ENCODE assay signal across 33 cellular contexts in the genomic region with DNA sequence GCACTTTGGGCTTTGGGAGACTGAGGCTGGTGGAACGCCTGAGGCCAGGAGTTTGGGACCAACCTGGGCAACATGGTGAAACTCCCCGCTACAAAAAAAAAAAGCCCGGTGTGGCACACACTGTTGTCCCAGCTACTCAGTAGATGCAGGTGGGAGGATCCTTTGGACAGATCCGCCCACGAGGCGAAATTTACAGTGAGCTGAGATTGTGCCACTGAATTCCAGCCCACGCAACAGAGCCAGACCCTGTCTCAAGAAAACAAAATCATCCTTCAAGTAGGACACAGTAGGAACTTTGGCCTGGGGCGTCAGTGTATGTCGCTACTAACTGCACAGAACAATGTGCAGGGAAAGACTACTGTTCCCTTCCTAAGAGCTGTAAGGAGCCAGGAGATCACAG. TPM values are rescaled to one million over a fixed set of nuclear protein-coding genes. Genes with fewer than 3 reads are reported as not detected.
DNase-seq lines count a peak whose midpoint lies in the region; ATAC-seq and TF ChIP-seq lines count a peak whose summit lies in the region.
"Had no signal": no experiment of that assay in that cellular context is flagged by ENCODE, and none has a peak within 500 bp of the region (broad histone marks: within the 10 kb centered on the region; RNA-seq: fewer than 3 reads in every experiment).

No MANE protein-coding gene starts in this region.

- 70 to 76% methylated on average over 9 of the region's 9 CpGs for WGBS in testis, 2 donors

- intact Hi-C loops in testis (cut with DNase I; ENCODE audit: low total_unique reads) = no loop called here

- H3K27ac Mint-ChIP-seq in activated T-cell treated with anti-CD3 and anti-CD28 coated beads, Interleukin-2, amount 50 U/mL, for 72 hours = no peak overlapping the region
- H3K27ac Mint-ChIP-seq in WTC11 (peak overlapping the region; percentile 68; the same call in 1 of the 2 replicates), endothelial cell (ENCODE audit: unreplicated experiment) (peak overlapping the region; percentile 44)
- H3K27ac Mint-ChIP-seq: activated CD4-positive, alpha-beta memory T cell treated with anti-CD3 and anti-CD28 coated beads, Interleukin-2, amount 10 ng/mL, durations not matched to agents 7 days and 5 days; B cell; stimulated activated memory B cell treated with anti-CD40 and anti-IgM and Interleukin-4, amounts not matched to agents 10 μg/mL and 1 μg/mL and 100 μg/mL, for 72 hours had no signal

- H3K4me3 ChIP-seq in testis = no peak overlapping the region
- H3K4me3 ChIP-seq: cardiac muscle cell, colonic mucosa, lung, mucosa of descending colon, right lobe of liver, thoracic aorta, vagina had no signal

- H3K27ac ChIP-seq in testis = no peak overlapping the region
- H3K27ac ChIP-seq: colonic mucosa, foreskin keratinocyte, HL-60, right lobe of liver, thoracic aorta, vagina had no signal

- no peaks in the 10 kb centered on the region for H3K9me3 ChIP-seq in testis
- H3K9me3 ChIP-seq: colonic mucosa, mucosa of descending colon, right lobe of liver, thoracic aorta, vagina had no signal

- no peaks in the 10 kb centered on the region for H3K27me3 ChIP-seq in testis
- H3K27me3 ChIP-seq: cardiac muscle cell, colonic mucosa, foreskin keratinocyte, right lobe of liver, vagina had no signal

- no peak for TF ChIP-seq CTCF in WTC11 (IDR thresholded peaks at IDR 0.05)
- TF ChIP-seq CTCF in endothelial cell (IDR thresholded peaks at IDR 0.05; ENCODE audit: unreplicated experiment) = no peak
- TF ChIP-seq CTCF in testis (IDR thresholded peaks at IDR 0.05) = no peak
- TF ChIP-seq CTCF in GM10266 (IDR thresholded peaks at IDR 0.05; ENCODE audit: control insufficient read depth, insufficient read depth, low read depth, missing control alignments) = no peak

- CTCF ChIA-PET in WTC11 (lab: Charles Lee) = interaction anchor here (1.0 kb wide), 1 partner anchor 130 kb away, joined by 3 read pairs; no protein-coding TSS in a partner anchor

- H3K4me1 Mint-ChIP-seq in activated T-cell treated with anti-CD3 and anti-CD28 coated beads, Interleukin-2, amount 50 U/mL, for 4 hours (ENCODE audit: low read depth) = peaks cover 30% of the 10 kb centered on the region
- H3K4me1 Mint-ChIP-seq in activated T-cell treated with anti-CD3 and anti-CD28 coated beads, Interleukin-2, amount 50 U/mL, for 72 hours (ENCODE audit: low read depth) = peaks cover 32% of the 10 kb centered on the region
- peaks cover 52% of the 10 kb centered on the region for H3K4me1 Mint-ChIP-seq in WTC11
- peaks cover 55% of the 10 kb centered on the region for H3K4me1 Mint-ChIP-seq in endothelial cell (ENCODE audit: unreplicated experiment)

- TF ChIP-seq POLR2A in testis (IDR thresholded peaks at IDR 0.05) = no peak

- H3K27me3 Mint-ChIP-seq in activated T-cell treated with anti-CD3 and anti-CD28 coated beads, Interleukin-2, amount 50 U/mL, for 4 hours (ENCODE audit: low read depth) = no peaks in the 10 kb centered on the region
- H3K27me3 Mint-ChIP-seq in activated T-cell treated with anti-CD3 and anti-CD28 coated beads, Interleukin-2, amount 50 U/mL, for 72 hours (ENCODE audit: low read depth) = no peaks in the 10 kb centered on the region
- H3K27me3 Mint-ChIP-seq in WTC11 (ENCODE audit: low read depth) = no peaks in the 10 kb centered on the region; the same call in 1 of the 2 replicates
- peaks cover 8% of the 10 kb centered on the region for H3K27me3 Mint-ChIP-seq in endothelial cell (ENCODE audit: unreplicated experiment)
- H3K27me3 Mint-ChIP-seq: activated CD4-positive, alpha-beta memory T cell treated with anti-CD3 and anti-CD28 coated beads, Interleukin-2, amount 10 ng/mL, durations not matched to agents 7 days and 5 days; B cell; natural killer cell treated with Interleukin-12 subunit alpha and Interleukin-12 subunit beta and Interleukin-15 and Interleukin-18, amount 100 ng/mL, for 72 hours; stimulated activated memory B cell treated with anti-CD40 and anti-IgM and Interleukin-4, amounts not matched to agents 10 μg/mL and 1 μg/mL and 100 μg/mL, for 72 hours had no signal

- DNase-seq in activated T-cell treated with anti-CD3 and anti-CD28 coated beads, Interleukin-2, amount 50 U/mL, for 4 hours = no peak
- DNase-seq in activated T-cell treated with anti-CD3 and anti-CD28 coated beads, Interleukin-2, amount 50 U/mL, for 72 hours = no peak
- no peak for DNase-seq in WTC11 (ENCODE audit: low spot score)
- DNase-seq in endothelial cell (ENCODE audit: low spot score) = no peak
- DNase-seq in testis = peak; percentile 49
- no peak for DNase-seq in SKM-1 treated with dmso at 0.1 percent for 144 hours (lab: John Stamatoyannopoulos, UW; ENCODE audit: unreplicated experiment)
- DNase-seq in GM10266 (ENCODE audit: extremely low spot score) = no peak
- DNase-seq in NCI-H2081 treated with DMSO at 0.1 percent for 48 hours (lab: John Stamatoyannopoulos, UW) = no peak
- DNase-seq: activated CD4-positive, alpha-beta memory T cell treated with anti-CD3 and anti-CD28 coated beads, Interleukin-2, amount 10 ng/mL, durations not matched to agents 7 days and 5 days; activated gamma-delta T cell treated with Interleukin-2 at 50 U/mL for 16 hours; aorta; colonic mucosa; COR-L47; DMS79; effector memory CD4-positive, alpha-beta T cell; foreskin keratinocyte; mucosa of descending colon; MV-4-11; NCI-H146; NCI-H446 treated with DMSO at 0.1 percent for 48 hours; stimulated activated CD4-positive, alpha-beta T cell treated with anti-CD3 and anti-CD28 coated beads, Interleukin-4, amount 100 ng/mL, for 24 hours had no signal

- no peaks in the 10 kb centered on the region for H3K9me3 Mint-ChIP-seq in activated T-cell treated with anti-CD3 and anti-CD28 coated beads, Interleukin-2, amount 50 U/mL, for 4 hours
- no peaks in the 10 kb centered on the region for H3K9me3 Mint-ChIP-seq in activated T-cell treated with anti-CD3 and anti-CD28 coated beads, Interleukin-2, amount 50 U/mL, for 72 hours
- H3K9me3 Mint-ChIP-seq in WTC11 = no peaks in the 10 kb centered on the region
- no peaks in the 10 kb centered on the region for H3K9me3 Mint-ChIP-seq in endothelial cell (ENCODE audit: unreplicated experiment)
- H3K9me3 Mint-ChIP-seq: activated CD4-positive, alpha-beta memory T cell treated with anti-CD3 and anti-CD28 coated beads, Interleukin-2, amount 10 ng/mL, durations not matched to agents 7 days and 5 days; natural killer cell treated with Interleukin-12 subunit alpha and Interleukin-12 subunit beta and Interleukin-15 and Interleukin-18, amount 100 ng/mL, for 72 hours; stimulated activated memory B cell treated with anti-CD40 and anti-IgM and Interleukin-4, amounts not matched to agents 10 μg/mL and 1 μg/mL and 100 μg/mL, for 72 hours had no signal

- H3K4me3 Mint-ChIP-seq in activated T-cell treated with anti-CD3 and anti-CD28 coated beads, Interleukin-2, amount 50 U/mL, for 4 hours = peak overlapping the region; percentile 9
- H3K4me3 Mint-ChIP-seq in activated T-cell treated with anti-CD3 and anti-CD28 coated beads, Interleukin-2, amount 50 U/mL, for 72 hours = no peak overlapping the region
- no peak overlapping the region for H3K4me3 Mint-ChIP-seq in WTC11
- H3K4me3 Mint-ChIP-seq in endothelial cell (ENCODE audit: unreplicated experiment) = peak overlapping the region; percentile 43
- H3K4me3 Mint-ChIP-seq: activated CD4-positive, alpha-beta memory T cell treated with anti-CD3 and anti-CD28 coated beads, Interleukin-2, amount 10 ng/mL, durations not matched to agents 7 days and 5 days; B cell; natural killer cell treated with Interleukin-12 subunit alpha and Interleukin-12 subunit beta and Interleukin-15 and Interleukin-18, amount 100 ng/mL, for 72 hours; stimulated activated memory B cell treated with anti-CD40 and anti-IgM and Interleukin-4, amounts not matched to agents 10 μg/mL and 1 μg/mL and 100 μg/mL, for 72 hours had no signal

- peaks cover 17% of the 10 kb centered on the region for H3K4me1 ChIP-seq in testis

- H3K36me3 Mint-ChIP-seq in activated T-cell treated with anti-CD3 and anti-CD28 coated beads, Interleukin-2, amount 50 U/mL, for 4 hours (ENCODE audit: insufficient read depth) = peaks cover 64% of the 10 kb centered on the region
- peaks cover 29 to 47% of the 10 kb centered on the region in 2 donors for H3K36me3 Mint-ChIP-seq in activated T-cell treated with anti-CD3 and anti-CD28 coated beads, Interleukin-2, amount 50 U/mL, for 72 hours (ENCODE audit: insufficient read depth in 2 of 2)
- peaks cover 61% of the 10 kb centered on the region for H3K36me3 Mint-ChIP-seq in WTC11
- H3K36me3 Mint-ChIP-seq in endothelial cell (ENCODE audit: low read depth, unreplicated experiment) = peaks cover 56% of the 10 kb centered on the region

- peaks cover 4% of the 10 kb centered on the region for H3K36me3 ChIP-seq in testis (ENCODE audit: low read depth, missing control alignments)

- no peak for ATAC-seq in activated T-cell treated with anti-CD3 and anti-CD28 coated beads, Interleukin-2, amount 50 U/mL, for 4 hours
- no peak for ATAC-seq in activated T-cell treated with anti-CD3 and anti-CD28 coated beads, Interleukin-2, amount 50 U/mL, for 72 hours (replicated peaks in 1 of 2)
- ATAC-seq in WTC11 = no peak
- ATAC-seq: activated CD4-positive, CD25-positive, alpha-beta regulatory T cell treated with anti-CD3 and anti-CD28 coated beads, Interleukin-2, amount 50 U/mL, for 24 hours; esophagus mucosa; foreskin keratinocyte; mucosa of descending colon; natural killer cell treated with Interleukin-12 subunit alpha and Interleukin-12 subunit beta and Interleukin-15 and Interleukin-18, amount 100 ng/mL, for 72 hours; right lobe of liver; stimulated activated memory B cell treated with anti-CD40 and anti-IgM and Interleukin-4, amounts not matched to agents 10 μg/mL and 1 μg/mL and 100 μg/mL, for 72 hours had no signal

- POLR2A ChIA-PET in WTC11 (lab: Charles Lee) = interaction anchor here (1.2 kb wide), 1 partner anchor 47 kb away, joined by 3 read pairs; no protein-coding TSS in a partner anchor

RNA-seq across cellular contexts. Expression of gene RPS14, which starts 4.8 kb away (rescaled TPM):
- total RNA-seq in activated T-cell treated with anti-CD3 and anti-CD28 coated beads, Interleukin-2, amount 50 U/mL, for 4 hours = 1,000 to 10,000 TPM; 2,955 to 3,473 (median 3,075) TPM
- total RNA-seq in activated T-cell treated with anti-CD3 and anti-CD28 coated beads, Interleukin-2, amount 50 U/mL, for 72 hours = 1,000 to 10,000 TPM; 2,954 to 3,917 TPM
- total RNA-seq in WTC11 (2021) (2,564 to 2,814 TPM (median 2,812 TPM) in 3 replicates), endothelial cell (ENCODE audit: unreplicated experiment) (2,784 TPM), testis (1,000 to 10,000 TPM in 1 of 2 donors, 100 to 1,000 TPM in 1; 781 to 1,273 TPM)
- 1,234 TPM for polyA plus RNA-seq in testis (ENCODE audit: insufficient read depth, low read depth, low replicate concordance)

RNA-seq across cellular contexts. Expression of gene CD74, which starts 32.1 kb away (rescaled TPM):
- total RNA-seq in activated T-cell treated with anti-CD3 and anti-CD28 coated beads, Interleukin-2, amount 50 U/mL, for 4 hours = 100 to 1,000 TPM; 230 to 299 (median 241) TPM
- 100 to 1,000 TPM; 363 to 455 TPM for total RNA-seq in activated T-cell treated with anti-CD3 and anti-CD28 coated beads, Interleukin-2, amount 50 U/mL, for 72 hours
- 28.2 to 47.6 TPM (median 44.3 TPM) in 3 replicates for total RNA-seq in WTC11 (2021)
- 170 TPM for total RNA-seq in endothelial cell (ENCODE audit: unreplicated experiment)
- total RNA-seq in testis = 100 to 1,000 TPM; 137 to 223 TPM
- 1,318 TPM for polyA plus RNA-seq in testis (ENCODE audit: insufficient read depth, low read depth, low replicate concordance)
- total RNA-seq: A673 had no signal

Comparison
In these comparisons a context has a peak if more than half of its experiments do, and no peak if none do; other contexts are left out.
1. H3K4me3 Mint-ChIP-seq: peak in activated T-cell treated with anti-CD3 and anti-CD28 coated beads, Interleukin-2, amount 50 U/mL, for 4 hours (single experiment) and endothelial cell (single experiment); none in activated T-cell treated with anti-CD3 and anti-CD28 coated beads, Interleukin-2, amount 50 U/mL, for 72 hours (0 of 2) and WTC11 (single experiment).